24 cellular contexts compared by ENCODE assay signal in genomic region chr4:40702137-40702799, GRCh38. TPM values are rescaled to one million over a fixed set of nuclear protein-coding genes. Genes with fewer than 3 reads are reported as not detected.
DNase-seq lines count a peak whose midpoint lies in the region; ATAC-seq, FAIRE-seq and TF ChIP-seq lines count a peak whose summit lies in the region.
"Had no signal": no experiment of that assay in that cellular context is flagged by ENCODE, and none has a peak within 500 bp of the region (broad histone marks: within the 10 kb centered on the region; RNA-seq: fewer than 3 reads in every experiment).

No MANE protein-coding gene starts in this region.

- peak overlapping the region; percentile 5; the same call in 1 of the 2 replicates for H3K4me3 ChIP-seq in LNCaP clone FGC (ENCODE audit: low read depth, low read length)
- no peak overlapping the region for H3K4me3 ChIP-seq in CD8-positive, alpha-beta T cell (ENCODE audit: low read depth, low read length)
- H3K4me3 ChIP-seq: esophagus muscularis mucosa, MG63, neural progenitor cell, SK-N-MC had no signal

- peak overlapping the region; percentile 79 for H3K27ac Mint-ChIP-seq in activated CD8-positive, alpha-beta memory T cell treated with anti-CD3 and anti-CD28 coated beads, Interleukin-2, amount 10 ng/mL, durations not matched to agents 7 days and 5 days
- H3K27ac Mint-ChIP-seq in activated CD8-positive, alpha-beta T cell treated with anti-CD3 and anti-CD28 coated beads for 36 hours, result peak overlapping the region; percentile 14
- no peak overlapping the region for H3K27ac Mint-ChIP-seq in CD8-positive, alpha-beta T cell
- H3K27ac Mint-ChIP-seq in naive thymus-derived CD8-positive, alpha-beta T cell, result no peak overlapping the region
- H3K27ac Mint-ChIP-seq: neural progenitor cell had no signal

- peaks cover 4% of the 10 kb centered on the region for H3K36me3 Mint-ChIP-seq in activated CD8-positive, alpha-beta memory T cell treated with anti-CD3 and anti-CD28 coated beads, Interleukin-2, amount 10 ng/mL, durations not matched to agents 7 days and 5 days
- no peaks in the 10 kb centered on the region for H3K36me3 Mint-ChIP-seq in activated CD8-positive, alpha-beta T cell treated with anti-CD3 and anti-CD28 coated beads for 36 hours (ENCODE audit: low read depth)
- H3K36me3 Mint-ChIP-seq in CD8-positive, alpha-beta T cell, result no peaks in the 10 kb centered on the region
- no peaks in the 10 kb centered on the region for H3K36me3 Mint-ChIP-seq in naive thymus-derived CD8-positive, alpha-beta T cell
- H3K36me3 Mint-ChIP-seq: neural progenitor cell had no signal

- H3K4me1 Mint-ChIP-seq in activated CD8-positive, alpha-beta memory T cell treated with anti-CD3 and anti-CD28 coated beads, Interleukin-2, amount 10 ng/mL, durations not matched to agents 7 days and 5 days, result peaks cover 41% of the 10 kb centered on the region
- H3K4me1 Mint-ChIP-seq in activated CD8-positive, alpha-beta T cell treated with anti-CD3 and anti-CD28 coated beads for 36 hours (ENCODE audit: low read depth), result peaks cover 28% of the 10 kb centered on the region
- no peaks in the 10 kb centered on the region for H3K4me1 Mint-ChIP-seq in CD8-positive, alpha-beta T cell (ENCODE audit: low read depth)
- H3K4me1 Mint-ChIP-seq in naive thymus-derived CD8-positive, alpha-beta T cell, result peaks cover 0 to 2% (median 0%) of the 10 kb centered on the region in 4 donors
- H3K4me1 Mint-ChIP-seq: central memory CD8-positive, alpha-beta T cell had no signal

- POLR2A ChIA-PET in activated CD8-positive, alpha-beta T cell treated with anti-CD3 and anti-CD28 coated beads for 36 hours (lab: Charles Lee), result interaction anchor here (1.7 kb wide), 1 partner anchor 14 kb away, joined by 4 read pairs; no protein-coding TSS in a partner anchor
- POLR2A ChIA-PET in CD8-positive, alpha-beta T cell (lab: Charles Lee), result no interaction called here
- POLR2A ChIA-PET in naive thymus-derived CD8-positive, alpha-beta T cell (lab: Charles Lee), result interaction anchor here (0.5 kb wide), 1 partner anchor 168 kb away, joined by 3 read pairs; no protein-coding TSS in a partner anchor
- POLR2A ChIA-PET in HEK293T (lab: Yijun Ruan, JAX), result no interaction called here

- no peaks in the 10 kb centered on the region for H3K9me3 Mint-ChIP-seq in activated CD8-positive, alpha-beta memory T cell treated with anti-CD3 and anti-CD28 coated beads, Interleukin-2, amount 10 ng/mL, durations not matched to agents 7 days and 5 days (ENCODE audit: low read depth)
- H3K9me3 Mint-ChIP-seq in activated CD8-positive, alpha-beta T cell treated with anti-CD3 and anti-CD28 coated beads for 36 hours, result peaks cover 3% of the 10 kb centered on the region
- H3K9me3 Mint-ChIP-seq in CD8-positive, alpha-beta T cell, result no peaks in the 10 kb centered on the region
- H3K9me3 Mint-ChIP-seq in naive thymus-derived CD8-positive, alpha-beta T cell, result no peaks in the 10 kb centered on the region
- H3K9me3 Mint-ChIP-seq: central memory CD8-positive, alpha-beta T cell; neural progenitor cell had no signal

- ATAC-seq in activated CD8-positive, alpha-beta memory T cell treated with anti-CD3 and anti-CD28 coated beads, Interleukin-2, amount 10 ng/mL, durations not matched to agents 7 days and 5 days, result peak; percentile 67
- ATAC-seq in activated CD8-positive, alpha-beta T cell treated with anti-CD3 and anti-CD28 coated beads for 36 hours, result peak; percentile 20
- ATAC-seq in CD8-positive, alpha-beta T cell, result no peak
- ATAC-seq in naive thymus-derived CD8-positive, alpha-beta T cell, result no peak
- ATAC-seq: left cardiac atrium had no signal

- CTCF ChIA-PET in activated CD8-positive, alpha-beta memory T cell treated with anti-CD3 and anti-CD28 coated beads, Interleukin-2, amount 10 ng/mL, durations not matched to agents 7 days and 5 days (lab: Charles Lee), result interaction anchor here (1.3 to 1.6 kb wide), 3 partner anchors 29 to 40 kb away, joined by 4 read pairs; no protein-coding TSS in a partner anchor
- CTCF ChIA-PET in activated CD8-positive, alpha-beta T cell treated with anti-CD3 and anti-CD28 coated beads for 36 hours (lab: Charles Lee), result interaction anchor here (1.7 kb wide), 1 partner anchor 16 kb away, joined by 10 read pairs; no protein-coding TSS in a partner anchor
- CTCF ChIA-PET in CD8-positive, alpha-beta T cell (lab: Charles Lee), result no interaction called here
- CTCF ChIA-PET in HEK293T (lab: Yijun Ruan, JAX), result interaction anchor here (0.6 kb wide), 1 partner anchor 127 kb away, joined by 3 read pairs; no protein-coding TSS in a partner anchor

- no peak for DNase-seq in activated CD8-positive, alpha-beta memory T cell treated with anti-CD3 and anti-CD28 coated beads, Interleukin-2, amount 10 ng/mL, durations not matched to agents 7 days and 5 days
- DNase-seq in activated CD8-positive, alpha-beta memory T cell treated with anti-CD3 and anti-CD28 coated beads, Interleukin-2, amount 50 U/mL, for 48 hours, result no peak
- DNase-seq in LNCaP clone FGC (ENCODE audit: low read depth) (no peak), HEK293T (ENCODE audit: extremely low spot score) (no peak)
- no peak for DNase-seq in activated CD8-positive, alpha-beta T cell treated with anti-CD3 and anti-CD28 coated beads for 36 hours
- no peak for DNase-seq in CD8-positive, alpha-beta T cell
- no peak for DNase-seq in naive thymus-derived CD8-positive, alpha-beta T cell
- DNase-seq: ACHN; amygdala; C1 segment of cervical spinal cord; IMR-90; left cardiac atrium; MG63; midbrain; NCI-H187; NK-92 treated with Interleukin-12 subunit alpha and Interleukin-12 subunit beta, amount 100 ng/mL, for 24 hours; small intestine; stimulated activated CD4-positive, alpha-beta T cell treated with anti-CD3 and anti-CD28 coated beads, Interleukin-4, amount 100 ng/mL, for 24 hours; T1000 had no signal

- FAIRE-seq in islet of Langerhans (lab: Jason Lieb, UNC), result peak; percentile 86
- FAIRE-seq: small intestine had no signal

- no peaks in the 10 kb centered on the region for H3K36me3 ChIP-seq in CD8-positive, alpha-beta T cell (ENCODE audit: insufficient read depth, low read length)
- H3K36me3 ChIP-seq: esophagus muscularis mucosa, MG63, neural progenitor cell had no signal

- no peak overlapping the region for H3K27ac ChIP-seq in CD8-positive, alpha-beta T cell (ENCODE audit: low read depth, low read length)
- H3K27ac ChIP-seq: esophagus muscularis mucosa, neural progenitor cell, SK-N-MC had no signal

- H3K4me3 Mint-ChIP-seq in activated CD8-positive, alpha-beta memory T cell treated with anti-CD3 and anti-CD28 coated beads, Interleukin-2, amount 10 ng/mL, durations not matched to agents 7 days and 5 days, result peak overlapping the region; percentile 20
- no peak overlapping the region for H3K4me3 Mint-ChIP-seq in activated CD8-positive, alpha-beta T cell treated with anti-CD3 and anti-CD28 coated beads for 36 hours
- H3K4me3 Mint-ChIP-seq in CD8-positive, alpha-beta T cell, result no peak overlapping the region
- H3K4me3 Mint-ChIP-seq in naive thymus-derived CD8-positive, alpha-beta T cell, result no peak overlapping the region
- H3K4me3 Mint-ChIP-seq: central memory CD8-positive, alpha-beta T cell; neural progenitor cell had no signal

- H3K9me3 ChIP-seq in CD8-positive, alpha-beta T cell (ENCODE audit: low read length), result no peaks in the 10 kb centered on the region
- H3K9me3 ChIP-seq: esophagus muscularis mucosa, MG63 had no signal

- no peaks in the 10 kb centered on the region for H3K27me3 ChIP-seq in CD8-positive, alpha-beta T cell (ENCODE audit: insufficient read depth, low read length)
- H3K27me3 ChIP-seq: esophagus muscularis mucosa, MG63, neural progenitor cell had no signal

- H3K27me3 Mint-ChIP-seq in activated CD8-positive, alpha-beta memory T cell treated with anti-CD3 and anti-CD28 coated beads, Interleukin-2, amount 10 ng/mL, durations not matched to agents 7 days and 5 days, result no peaks in the 10 kb centered on the region
- H3K27me3 Mint-ChIP-seq in activated CD8-positive, alpha-beta T cell treated with anti-CD3 and anti-CD28 coated beads for 36 hours, result no peaks in the 10 kb centered on the region
- no peaks in the 10 kb centered on the region for H3K27me3 Mint-ChIP-seq in CD8-positive, alpha-beta T cell (ENCODE audit: low read depth)
- H3K27me3 Mint-ChIP-seq in naive thymus-derived CD8-positive, alpha-beta T cell, result no peaks in the 10 kb centered on the region
- H3K27me3 Mint-ChIP-seq: central memory CD8-positive, alpha-beta T cell had no signal

- intact Hi-C loops in activated CD8-positive, alpha-beta T cell treated with anti-CD3 and anti-CD28 coated beads for 36 hours (cut with micrococcal nuclease), result no loop called here
- intact Hi-C loops in CD8-positive, alpha-beta T cell (cut with DNase I, micrococcal nuclease), result no loop called here

- no peak for TF ChIP-seq CTCF in LNCaP clone FGC (IDR thresholded peaks at IDR 0.05; ENCODE audit: control insufficient read depth, extremely low read depth, insufficient read depth)
- TF ChIP-seq CTCF in activated CD8-positive, alpha-beta T cell treated with anti-CD3 and anti-CD28 coated beads for 36 hours (IDR thresholded peaks at IDR 0.05), result no peak
- TF ChIP-seq CTCF in CD8-positive, alpha-beta T cell (IDR thresholded peaks at IDR 0.05), result no peak

- H3K4me1 ChIP-seq in CD8-positive, alpha-beta T cell (ENCODE audit: insufficient read depth, low read length), result no peaks in the 10 kb centered on the region
- H3K4me1 ChIP-seq: esophagus muscularis mucosa, neural progenitor cell had no signal

TF ChIP-seq in HEK293T, 16 proteins besides CTCF, POLR2A, EP300 and RAD21 (continues in another document):
- TF ChIP-seq HDGF (IDR thresholded peaks at IDR 0.05; ENCODE audit: borderline replicate concordance) (no peak), L3MBTL2 (conservative IDR thresholded peaks at IDR 0.05) (no peak), FOXA1 (IDR thresholded peaks at IDR 0.05) (no peak), SP1 (IDR thresholded peaks at IDR 0.05) (no peak), ZNF384 (IDR thresholded peaks at IDR 0.05) (no peak), SUZ12 (IDR thresholded peaks at IDR 0.05) (no peak), ELF4 (IDR thresholded peaks at IDR 0.05) (no peak), NFRKB (IDR thresholded peaks at IDR 0.05) (no peak)
- TF ChIP-seq, protein P1, sequence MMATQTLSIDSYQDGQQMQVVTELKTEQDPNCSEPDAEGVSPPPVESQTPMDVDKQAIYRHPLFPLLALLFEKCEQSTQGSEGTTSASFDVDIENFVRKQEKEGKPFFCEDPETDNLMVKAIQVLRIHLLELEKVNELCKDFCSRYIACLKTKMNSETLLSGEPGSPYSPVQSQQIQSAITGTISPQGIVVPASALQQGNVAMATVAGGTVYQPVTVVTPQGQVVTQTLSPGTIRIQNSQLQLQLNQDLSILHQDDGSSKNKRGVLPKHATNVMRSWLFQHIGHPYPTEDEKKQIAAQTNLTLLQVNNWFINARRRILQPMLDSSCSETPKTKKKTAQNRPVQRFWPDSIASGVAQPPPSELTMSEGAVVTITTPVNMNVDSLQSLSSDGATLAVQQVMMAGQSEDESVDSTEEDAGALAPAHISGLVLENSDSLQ (IDR thresholded peaks at IDR 0.05), result no peak

RNA-seq across cellular contexts. Expression of gene NSUN7, which starts 47.5 kb away (rescaled TPM):
- total RNA-seq in activated CD8-positive, alpha-beta memory T cell treated with anti-CD3 and anti-CD28 coated beads, Interleukin-2, amount 10 ng/mL, durations not matched to agents 7 days and 5 days, result under 1 TPM; 0.42 to 0.55 TPM
- under 1 TPM; 0.20 to 0.22 TPM for total RNA-seq in activated CD8-positive, alpha-beta T cell treated with anti-CD3 and anti-CD28 coated beads for 36 hours
- total RNA-seq in CD8-positive, alpha-beta T cell, result under 1 TPM; 0.14 to 0.35 TPM
- total RNA-seq in naive thymus-derived CD8-positive, alpha-beta T cell, result under 1 TPM; 0.25 to 0.65 TPM
- polyA plus RNA-seq in naive thymus-derived CD8-positive, alpha-beta T cell, result not detected
- total RNA-seq: IMR-90 had no signal
- polyA plus RNA-seq: IMR-90 had no signal

Comparison
In these comparisons a context has a peak if more than half of its experiments do, and no peak if none do; other contexts are left out.
1. ATAC-seq: peak in activated CD8-positive, alpha-beta memory T cell treated with anti-CD3 and anti-CD28 coated beads, Interleukin-2, amount 10 ng/mL, durations not matched to agents 7 days and 5 days (single experiment) and activated CD8-positive, alpha-beta T cell treated with anti-CD3 and anti-CD28 coated beads for 36 hours (single experiment); none in CD8-positive, alpha-beta T cell (single experiment) and naive thymus-derived CD8-positive, alpha-beta T cell (0 of 2).
2. H3K27ac Mint-ChIP-seq: peak in activated CD8-positive, alpha-beta memory T cell treated with anti-CD3 and anti-CD28 coated beads, Interleukin-2, amount 10 ng/mL, durations not matched to agents 7 days and 5 days (single experiment) and activated CD8-positive, alpha-beta T cell treated with anti-CD3 and anti-CD28 coated beads for 36 hours (single experiment); none in CD8-positive, alpha-beta T cell (single experiment) and naive thymus-derived CD8-positive, alpha-beta T cell (0 of 10).
3. POLR2A ChIA-PET loops: an anchor here in activated CD8-positive, alpha-beta T cell treated with anti-CD3 and anti-CD28 coated beads for 36 hours (1.7 kb wide) and naive thymus-derived CD8-positive, alpha-beta T cell (0.5 kb wide); none called in CD8-positive, alpha-beta T cell and HEK293T.